In the genomic region with DNA sequence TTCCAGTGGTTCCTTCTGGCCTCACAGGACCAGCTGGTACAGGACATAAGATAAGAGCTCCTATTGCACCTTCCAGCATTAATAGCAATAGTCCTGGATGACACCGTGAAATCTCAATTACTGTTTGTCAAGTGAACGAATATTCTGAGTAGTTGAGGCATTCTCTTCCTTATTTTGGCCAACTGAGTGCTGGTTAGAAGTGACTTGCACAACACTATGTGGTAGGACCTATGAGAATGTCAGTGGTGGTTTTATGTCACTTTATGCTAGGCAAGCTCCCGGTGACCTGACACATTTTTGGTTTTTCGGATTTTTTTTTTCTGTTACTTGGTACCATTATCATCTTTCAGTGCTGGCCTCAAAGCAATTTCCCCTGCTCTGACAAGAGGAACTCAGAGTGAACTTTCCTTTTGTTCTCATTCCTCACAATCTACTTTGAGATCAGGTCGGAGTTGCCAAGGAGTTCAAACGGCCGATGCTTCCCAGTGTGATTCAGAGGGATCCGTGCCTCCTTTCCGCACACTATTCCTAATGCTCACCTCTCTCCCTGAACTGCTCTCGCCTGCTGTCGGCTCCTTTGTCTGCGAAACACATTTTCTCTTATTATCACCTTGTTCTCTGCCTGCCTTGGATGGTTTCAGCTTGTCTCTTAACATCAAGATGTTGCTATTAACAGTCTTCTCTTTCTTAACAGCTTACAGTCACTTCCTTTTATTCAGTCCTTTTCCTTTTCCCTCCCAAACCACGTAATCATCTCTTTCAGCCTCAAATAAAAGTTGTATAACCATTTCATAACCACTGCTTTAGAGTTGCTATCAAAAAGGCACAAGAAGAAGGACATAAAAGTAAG, we compare ENCODE assay signal across 13 cellular contexts. TPM values are rescaled to one million over a fixed set of nuclear protein-coding genes. Genes with fewer than 3 reads are reported as not detected.
DNase-seq lines count a peak whose midpoint lies in the region; ATAC-seq, FAIRE-seq and TF ChIP-seq lines count a peak whose summit lies in the region.
"Had no signal": no experiment of that assay in that cellular context is flagged by ENCODE, and none has a peak within 500 bp of the region (broad histone marks: within the 10 kb centered on the region; RNA-seq: fewer than 3 reads in every experiment).

No MANE protein-coding gene starts in this region.

- H3K27me3 ChIP-seq in left ventricle myocardium inferior (ENCODE audit: low read depth): no peaks in the 10 kb centered on the region
- no peaks in the 10 kb centered on the region for H3K27me3 ChIP-seq in bronchial epithelial cell (ENCODE audit: control insufficient read depth, insufficient read depth, low read length)
- no peaks in the 10 kb centered on the region for H3K27me3 ChIP-seq in lung (ENCODE audit: control insufficient read depth, insufficient read depth)
- H3K27me3 ChIP-seq in HAP-1 (ENCODE audit: low read depth): no peaks in the 10 kb centered on the region
- H3K27me3 ChIP-seq: tibial artery had no signal

- H3K27ac ChIP-seq in left ventricle myocardium inferior (replicated peaks): peak overlapping the region; percentile 66
- H3K27ac ChIP-seq in lung (ENCODE audit: low read depth in 1 of 2, low read length in 1 of 2): peak overlapping the region; percentile 39 to 41
- H3K27ac ChIP-seq: KMS-11, tibial artery had no signal

- H3K4me1 ChIP-seq in left ventricle myocardium inferior (peaks cover 18% of the 10 kb centered on the region), lung (ENCODE audit: control insufficient read depth in 2 of 2, insufficient read depth in 2 of 2, low read length in 2 of 2) (peaks cover 0 to 2% of the 10 kb centered on the region in 2 donors), HAP-1 (peaks cover 4% of the 10 kb centered on the region; the same call in 1 of the 2 replicates)
- H3K4me1 ChIP-seq: tibial artery had no signal

- H3K4me1 Mint-ChIP-seq in activated T-cell treated with anti-CD3 and anti-CD28 coated beads, Interleukin-2, amount 50 U/mL, for 72 hours (ENCODE audit: low read depth): peaks cover 6% of the 10 kb centered on the region

- WGBS in lung, 2 donors: 20 to 27% methylated on average over 13 of the region's 13 CpGs

- DNase-seq in left ventricle myocardium inferior (no peak), cardiac septum (ENCODE audit: low spot score) (no peak), bronchial epithelial cell (ENCODE audit: low read depth) (peak; percentile 10), lung (ENCODE audit: low spot score) (no peak), HAP-1 (ENCODE audit: low spot score in 2 of 2) (no peak)
- no peak for DNase-seq in activated effector memory CD4-positive, alpha-beta T cell treated with anti-CD3 and anti-CD28 coated beads, Interleukin-2, amount 50 U/mL, for 16 hours
- no peak for DNase-seq in activated T-cell treated with anti-CD3 and anti-CD28 coated beads, Interleukin-2, amount 50 U/mL, for 72 hours
- DNase-seq: ACHN; activated CD8-positive, alpha-beta memory T cell treated with anti-CD3 and anti-CD28 coated beads, Interleukin-2, amount 10 ng/mL, durations not matched to agents 7 days and 5 days; NCI-H2107; tibial artery had no signal

- H3K4me3 Mint-ChIP-seq in activated T-cell treated with anti-CD3 and anti-CD28 coated beads, Interleukin-2, amount 50 U/mL, for 72 hours: no peak overlapping the region
- H3K4me3 Mint-ChIP-seq: activated CD8-positive, alpha-beta memory T cell treated with anti-CD3 and anti-CD28 coated beads, Interleukin-2, amount 10 ng/mL, durations not matched to agents 7 days and 5 days had no signal

- in situ Hi-C loops in HAP-1 (cut with MboI; ENCODE audit: low sequenced_read_pairs): no loop called here

- peaks cover 2% of the 10 kb centered on the region in 2 donors for H3K36me3 Mint-ChIP-seq in activated T-cell treated with anti-CD3 and anti-CD28 coated beads, Interleukin-2, amount 50 U/mL, for 72 hours (ENCODE audit: insufficient read depth in 2 of 2)

- FAIRE-seq in bronchial epithelial cell (lab: Jason Lieb, UNC): no peak

- no peaks in the 10 kb centered on the region for H3K9me3 ChIP-seq in left ventricle myocardium inferior (replicated peaks)
- no peaks in the 10 kb centered on the region for H3K9me3 ChIP-seq in lung (ENCODE audit: control insufficient read depth in 2 of 2, insufficient read depth in 1 of 2, low read length in 1 of 2)
- no peaks in the 10 kb centered on the region for H3K9me3 ChIP-seq in HAP-1
- H3K9me3 ChIP-seq: tibial artery had no signal

- H3K4me3 ChIP-seq in left ventricle myocardium inferior (peak overlapping the region; percentile 30), bronchial epithelial cell (ENCODE audit: low read depth, low read length) (no peak overlapping the region), lung (no peak overlapping the region), HAP-1 (no peak overlapping the region)
- H3K4me3 ChIP-seq: tibial artery had no signal

- H3K36me3 ChIP-seq in left ventricle myocardium inferior (peaks cover 5% of the 10 kb centered on the region), bronchial epithelial cell (ENCODE audit: control insufficient read depth, insufficient read depth, low read length) (peaks cover 1% of the 10 kb centered on the region), lung (ENCODE audit: control insufficient read depth in 2 of 2, insufficient read depth in 2 of 2, low read length in 2 of 2) (peaks cover 0 to 3% of the 10 kb centered on the region in 2 donors), HAP-1 (replicated peaks) (peaks cover 5% of the 10 kb centered on the region)

- peaks cover 24% of the 10 kb centered on the region for H3K27me3 Mint-ChIP-seq in activated T-cell treated with anti-CD3 and anti-CD28 coated beads, Interleukin-2, amount 50 U/mL, for 72 hours (ENCODE audit: low read depth)

- H3K27ac Mint-ChIP-seq in activated T-cell treated with anti-CD3 and anti-CD28 coated beads, Interleukin-2, amount 50 U/mL, for 72 hours: no peak overlapping the region
- H3K27ac Mint-ChIP-seq: activated CD8-positive, alpha-beta memory T cell treated with anti-CD3 and anti-CD28 coated beads, Interleukin-2, amount 10 ng/mL, durations not matched to agents 7 days and 5 days had no signal

- TF ChIP-seq CTCF in left ventricle myocardium inferior (IDR thresholded peaks at IDR 0.05; ENCODE audit: borderline replicate concordance): no peak
- TF ChIP-seq CTCF in bronchial epithelial cell (IDR thresholded peaks at IDR 0.05; ENCODE audit: insufficient read depth, low read length, severe bottlenecking): no peak
- no peak for TF ChIP-seq CTCF in lung (IDR thresholded peaks at IDR 0.05; ENCODE audit: control extremely low read depth, extremely low read depth)

- intact Hi-C loops in left ventricle myocardium inferior (cut with micrococcal nuclease) (no loop called here), cardiac septum (cut with DNase I) (loop anchor here (5.0 kb wide), 1 partner anchor 60 kb away; no protein-coding TSS in a partner anchor)

- ATAC-seq in lung (ENCODE audit: insufficient read depth, low FRiP score) (no peak), HG03571 (IDR thresholded peaks at IDR 0.05; ENCODE audit: unreplicated experiment) (no peak)
- ATAC-seq in activated T-cell treated with anti-CD3 and anti-CD28 coated beads, Interleukin-2, amount 50 U/mL, for 72 hours (replicated peaks in 1 of 2): no peak
- ATAC-seq: activated CD8-positive, alpha-beta memory T cell treated with anti-CD3 and anti-CD28 coated beads, Interleukin-2, amount 10 ng/mL, durations not matched to agents 7 days and 5 days had no signal

- H3K9me3 Mint-ChIP-seq in activated T-cell treated with anti-CD3 and anti-CD28 coated beads, Interleukin-2, amount 50 U/mL, for 72 hours: no peaks in the 10 kb centered on the region

RNA-seq across cellular contexts. Expression of gene QTRT2, which starts 35.8 kb away (rescaled TPM):
- total RNA-seq in left ventricle myocardium inferior (4.1 TPM), cardiac septum (6.5 TPM), bronchial epithelial cell (18.9 and 20.5 TPM in 2 replicates), lung (10 to 100 TPM; 25.5 to 33.0 TPM)
- polyA plus RNA-seq in lung: 10 to 100 TPM in 1 of 2 donors, 1 to 10 TPM in 1; 5.3 to 11.5 TPM
- total RNA-seq in activated T-cell treated with anti-CD3 and anti-CD28 coated beads, Interleukin-2, amount 50 U/mL, for 72 hours: 10 to 100 TPM; 23.8 to 27.5 TPM

RNA-seq across cellular contexts. Expression of gene CCDC191, which starts 36.0 kb away (rescaled TPM):
- total RNA-seq in left ventricle myocardium inferior: 0.77 TPM
- total RNA-seq in cardiac septum: 1.2 TPM
- 1.6 and 1.9 TPM in 2 replicates for total RNA-seq in bronchial epithelial cell
- 10 to 100 TPM in 1 of 2 donors, 1 to 10 TPM in 1; 7.7 to 15.3 TPM for total RNA-seq in lung
- polyA plus RNA-seq in lung: 1 to 10 TPM; 2.5 to 3.5 TPM
- 1 to 10 TPM; 4.8 to 5.4 TPM for total RNA-seq in activated T-cell treated with anti-CD3 and anti-CD28 coated beads, Interleukin-2, amount 50 U/mL, for 72 hours
